In the genomic region with DNA sequence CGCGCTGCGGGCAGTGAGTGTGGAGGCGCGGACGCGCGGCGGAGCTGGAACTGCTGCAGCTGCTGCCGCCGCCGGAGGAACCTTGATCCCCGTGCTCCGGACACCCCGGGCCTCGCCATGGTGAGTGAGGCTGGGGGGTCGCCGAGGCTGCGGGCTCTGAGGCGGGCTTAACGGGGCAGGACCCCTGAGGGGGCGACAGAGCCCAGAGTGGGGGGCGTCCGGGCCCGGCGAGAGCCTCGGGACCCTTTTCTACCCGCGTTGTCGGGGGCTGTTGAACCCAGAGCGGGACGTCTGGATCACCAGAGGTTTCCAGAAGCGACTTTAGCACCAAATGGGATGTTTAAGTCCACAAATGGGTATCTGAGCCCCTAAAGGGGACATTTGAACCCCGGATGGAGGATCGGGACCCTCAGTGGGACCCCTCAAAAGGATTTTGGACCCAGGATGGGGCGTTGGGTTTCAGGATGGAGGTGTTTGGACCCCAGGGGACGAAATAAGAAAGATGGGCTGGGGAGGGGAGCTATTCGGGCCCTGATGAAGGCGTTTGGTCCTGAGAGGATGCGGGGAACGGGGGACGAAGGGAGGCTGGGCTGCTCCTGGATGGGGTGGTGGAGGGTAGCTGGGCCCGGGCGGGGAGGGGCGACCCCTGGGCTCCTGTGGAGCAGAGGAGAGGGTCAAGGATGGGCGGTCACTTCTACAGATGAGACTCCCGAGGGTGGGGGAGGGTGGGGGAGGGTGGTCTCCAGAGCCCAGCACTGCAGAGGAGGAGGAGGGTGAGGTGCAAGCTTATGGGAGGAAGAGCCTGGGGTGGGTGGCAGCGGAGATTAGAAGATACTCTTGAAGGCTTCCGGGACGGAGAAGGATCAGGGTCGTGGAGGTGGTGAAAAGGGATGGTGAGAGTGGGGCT, we compare ENCODE assay signal across 8 cellular contexts. TPM values are rescaled to one million over a fixed set of nuclear protein-coding genes. Genes with fewer than 3 reads are reported as not detected.
DNase-seq lines count a peak whose midpoint lies in the region; ATAC-seq and TF ChIP-seq lines count a peak whose summit lies in the region.

TSS of gene CALM3 (plus strand) at position 13 of the 907 bp plus-strand sequence. CDS start at position 118, 105 bp downstream.

- intact Hi-C loops in PC-9 (cut with micrococcal nuclease; ENCODE audit: unreplicated experiment) = no loop called here
- intact Hi-C loops in vagina (cut with DNase I) = no loop called here

- CTCF ChIA-PET in PC-9 (lab: Charles Lee) = interaction anchor here (0.6 to 2.6 kb wide), 3 partner anchors 12 to 60 kb away, joined by 3 to 11 read pairs (median 4); no protein-coding TSS in a partner anchor

- H2AFZ ChIP-seq in PC-9 = peak within 1 kb of the TSS; percentile 99

- H3K9me3 ChIP-seq in PC-9 (ENCODE audit: insufficient read depth, low read depth) = no peaks in the 10 kb centered on the region
- no peaks in the 10 kb centered on the region for H3K9me3 ChIP-seq in endocrine pancreas (ENCODE audit: control insufficient read depth, low read length)
- H3K9me3 ChIP-seq in mucosa of rectum (ENCODE audit: control insufficient read depth in 2 of 2, low read length in 2 of 2) = no peaks in the 10 kb centered on the region
- H3K9me3 ChIP-seq in vagina = no peaks in the 10 kb centered on the region

- H3K9ac ChIP-seq in endocrine pancreas (ENCODE audit: control insufficient read depth, insufficient read depth, low read length) (peak within 1 kb of the TSS; percentile 100), mucosa of rectum (ENCODE audit: low read depth in 1 of 2, low read length in 2 of 2) (peak within 1 kb of the TSS; percentile 99)

- TF ChIP-seq POLR2A in vagina (IDR thresholded peaks at IDR 0.05) = peak in 1 of 2 donors; percentile 70

- H3K4me3 ChIP-seq in PC-9 (peak within 1 kb of the TSS; percentile 100), endocrine pancreas (ENCODE audit: control insufficient read depth, insufficient read depth, low read length) (peak within 1 kb of the TSS; percentile 53), mucosa of rectum (ENCODE audit: low read length in 2 of 2) (peak within 1 kb of the TSS; percentile 87 to 92), vagina (peak within 1 kb of the TSS; percentile 99)

- H3K79me2 ChIP-seq in PC-9 (ENCODE audit: low read depth) = peaks cover 35% of the 10 kb centered on the region

- DNase-seq in DMS53 (lab: John Stamatoyannopoulos, UW) = peak; percentile 42
- no peak for DNase-seq in DMS53 treated with DMSO at 0.1 percent for 48 hours (lab: John Stamatoyannopoulos, UW; ENCODE audit: unreplicated experiment)
- no peak for DNase-seq in PC-9
- DNase-seq in vagina (ENCODE audit: extremely low spot score in 2 of 2) = peak in 1 of 2 donors; percentile 89
- no peak for DNase-seq in cortex of kidney (lab: John Stamatoyannopoulos, UW)

- TF ChIP-seq CTCF in PC-9 (conservative IDR thresholded peaks at IDR 0.05) (no peak), vagina (IDR thresholded peaks at IDR 0.05) (no peak)

- peaks cover 6% of the 10 kb centered on the region; the same call in 1 of the 2 replicates for H3K36me3 ChIP-seq in PC-9 (ENCODE audit: low read depth)
- H3K36me3 ChIP-seq in endocrine pancreas (ENCODE audit: control insufficient read depth, insufficient read depth, low read length) = no peaks in the 10 kb centered on the region
- H3K36me3 ChIP-seq in mucosa of rectum (ENCODE audit: control insufficient read depth in 2 of 2, insufficient read depth in 2 of 2, low read length in 2 of 2) = peaks cover 11 to 12% of the 10 kb centered on the region in 2 donors
- H3K36me3 ChIP-seq in vagina = peaks cover 0 to under 1% of the 10 kb centered on the region in 2 donors

- TSS peak; percentile 50 for BruUV-seq in PC-9 (replicated peaks; lab: Mats Ljungman, UMichigan)

- peak within 1 kb of the TSS; percentile 89 for H3K4me2 ChIP-seq in PC-9

- POLR2A ChIA-PET in PC-9 (lab: Charles Lee; ENCODE audit: unreplicated experiment) = interaction anchor here (0.5 to 0.6 kb wide), 4 partner anchors 24 to 1793 kb away, joined by 3 to 8 read pairs (median 6); partner anchors contain the start of gene PTGIR

- H3F3A ChIP-seq in PC-9 (ENCODE audit: insufficient read depth, low read depth) = peaks cover 4% of the 10 kb centered on the region; the same call in 1 of the 2 replicates

- H3K27me3 ChIP-seq in PC-9 (ENCODE audit: insufficient read depth, low read depth) (no peaks in the 10 kb centered on the region), endocrine pancreas (ENCODE audit: control insufficient read depth, insufficient read depth, low read length) (no peaks in the 10 kb centered on the region), mucosa of rectum (ENCODE audit: control insufficient read depth in 2 of 2, insufficient read depth in 2 of 2, low read length in 2 of 2) (no peaks in the 10 kb centered on the region), vagina (no peaks in the 10 kb centered on the region)

- peak within 1 kb of the TSS; percentile 93 for H3K27ac ChIP-seq in PC-9
- peak within 1 kb of the TSS; percentile 98 for H3K27ac ChIP-seq in mucosa of rectum (ENCODE audit: low read depth in 2 of 2, low read length in 2 of 2)
- peak within 1 kb of the TSS; percentile 97 for H3K27ac ChIP-seq in vagina

- H3K4me1 ChIP-seq in PC-9 (replicated peaks; ENCODE audit: insufficient read depth) (peaks cover 12% of the 10 kb centered on the region; the same call in 1 of the 2 replicates), endocrine pancreas (ENCODE audit: control insufficient read depth, insufficient read depth, low read length) (no peaks in the 10 kb centered on the region), mucosa of rectum (ENCODE audit: control insufficient read depth in 2 of 2, insufficient read depth in 2 of 2, low read length in 2 of 2) (peaks cover 20 to 23% of the 10 kb centered on the region in 2 donors), vagina (peaks cover 51% of the 10 kb centered on the region)

- H4K20me1 ChIP-seq in PC-9 (ENCODE audit: insufficient read depth) = no peaks in the 10 kb centered on the region

- ATAC-seq in HG03521 (IDR thresholded peaks at IDR 0.05; ENCODE audit: unreplicated experiment) = no peak

- H3K9me2 ChIP-seq in PC-9 (ENCODE audit: insufficient read depth) = no peaks in the 10 kb centered on the region

RNA-seq across cellular contexts. Expression of gene CALM3, which starts in this region (rescaled TPM):
- 211 and 239 TPM in 2 replicates for total RNA-seq in PC-9 (2021)
- 105 TPM for total RNA-seq in vagina
